In the genomic region with DNA sequence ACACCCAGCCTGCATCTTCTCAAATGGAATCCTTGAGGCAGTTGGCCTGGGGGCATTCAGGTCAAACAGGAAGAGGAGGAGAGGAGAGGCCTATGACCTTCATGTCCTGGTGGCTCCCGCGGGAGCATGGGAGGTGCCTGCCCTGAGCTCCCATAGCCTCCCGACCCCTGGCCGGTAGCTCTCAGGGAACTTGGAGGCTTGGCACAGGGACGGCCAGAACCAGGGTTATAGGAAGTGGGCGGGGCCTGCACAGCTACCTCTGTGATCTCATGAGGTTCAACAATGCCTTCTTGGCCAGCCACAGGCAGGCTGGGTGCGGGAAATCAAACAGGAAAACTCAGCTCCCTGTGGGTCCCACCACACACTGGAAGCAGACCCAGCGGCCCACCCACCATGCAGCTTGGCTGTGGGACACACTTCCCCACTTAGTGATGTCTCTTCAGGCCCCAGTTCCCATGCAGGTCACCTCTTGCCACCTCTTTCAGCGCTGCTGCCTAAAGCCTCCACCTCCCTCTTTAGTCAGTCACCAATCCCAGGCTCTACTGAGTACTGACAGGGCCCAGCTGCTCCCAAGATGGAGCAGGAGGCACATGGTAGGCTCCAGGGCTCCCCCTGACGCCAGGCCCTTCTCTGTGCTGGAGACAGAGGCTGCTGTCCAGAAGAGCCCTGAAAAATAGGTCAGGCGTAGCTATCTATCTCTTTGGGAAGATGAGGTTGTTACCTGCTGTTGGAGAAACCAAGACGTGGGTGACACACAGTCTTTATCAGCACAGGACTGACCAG, we compare ENCODE assay signal across 11 cellular contexts.
DNase-seq lines count a peak whose midpoint lies in the region; ATAC-seq lines count a peak whose summit lies in the region.
"Had no signal": no experiment of that assay in that cellular context is flagged by ENCODE, and none has a peak within 500 bp of the region (broad histone marks: within the 10 kb centered on the region; RNA-seq: fewer than 3 reads in every experiment).

A gene (minus strand): TSS at position 200 of the 783 bp plus-strand sequence. CDS start 1,065 bp downstream, outside the sequence.

- peaks cover 22% of the 10 kb centered on the region for H3K4me1 Mint-ChIP-seq in memory B cell

- peak within 1 kb of the TSS; percentile 42 for H3K27ac ChIP-seq in KOPT-K1 (ENCODE audit: low read depth, low read length, poor library complexity, severe bottlenecking)
- H3K27ac ChIP-seq: stomach had no signal

- H3K27me3 Mint-ChIP-seq in memory B cell = no peaks in the 10 kb centered on the region

- peaks cover 6% of the 10 kb centered on the region for H3K36me3 Mint-ChIP-seq in memory B cell

- DNase-seq in COLO668 (lab: John Stamatoyannopoulos, UW; ENCODE audit: unreplicated experiment) (peak; percentile 43), cerebellar cortex (ENCODE audit: low spot score) (peak; percentile 48), memory B cell (ENCODE audit: low spot score in 2 of 2) (no peak), NCI-H1417 (lab: John Stamatoyannopoulos, UW) (no peak), HUDEP-2 (lab: John Stamatoyannopoulos, UW; ENCODE audit: unreplicated experiment in 76 of 76) (no peak)
- DNase-seq: activated effector memory CD4-positive, alpha-beta T cell treated with Interleukin-2 at 50 U/mL for 16 hours; stomach; T-helper 1 cell had no signal

- ATAC-seq in memory B cell (ENCODE audit: low read depth) = no peak
- no peak for ATAC-seq in GM19463 (IDR thresholded peaks at IDR 0.05; ENCODE audit: unreplicated experiment)
- no peak for ATAC-seq in GM19351 (IDR thresholded peaks at IDR 0.05; ENCODE audit: unreplicated experiment)

- peaks cover 88% of the 10 kb centered on the region for H3K36me3 ChIP-seq in KOPT-K1 (ENCODE audit: insufficient read depth, low read length)

- H3K27ac Mint-ChIP-seq in memory B cell = peak within 1 kb of the TSS; percentile 25

- H3K9me3 Mint-ChIP-seq in memory B cell = no peaks in the 10 kb centered on the region

- no peaks in the 10 kb centered on the region for H3K9me3 ChIP-seq in KOPT-K1 (ENCODE audit: insufficient read depth, low read length, poor library complexity, severe bottlenecking)
- H3K9me3 ChIP-seq: stomach had no signal

- H3K4me3 Mint-ChIP-seq in memory B cell = no peak within 1 kb of the TSS

Comparison
In these comparisons a context has a peak if more than half of its experiments do, and no peak if none do; other contexts are left out.
1. DNase-seq: peak in COLO668 (single experiment) and cerebellar cortex (single experiment); none in memory B cell (0 of 2), NCI-H1417 (0 of 3) and HUDEP-2 (0 of 76).